8 cellular contexts compared by ENCODE assay signal in genomic region chr12:92784795-92785562, GRCh38.
A peak's percentile ranks its signal among the peaks of the same experiment; 100 is the strongest.
DNase-seq lines count a peak whose midpoint lies in the region; ATAC-seq lines count a peak whose summit lies in the region.

No MANE protein-coding gene starts in this region.

- DNase-seq in activated CD8-positive, alpha-beta memory T cell treated with anti-CD3 and anti-CD28 coated beads, Interleukin-2, amount 10 ng/mL, durations not matched to agents 7 days and 5 days: peak; percentile 42
- no peak for DNase-seq in activated CD8-positive, alpha-beta memory T cell treated with anti-CD3 and anti-CD28 coated beads for 24 hours
- peak; percentile 73 for DNase-seq in NCI-H460 (ENCODE audit: extremely low read depth, low read depth)
- peak; percentile 51 for DNase-seq in activated CD4-positive, alpha-beta T cell treated with anti-CD3 and anti-CD28 coated beads, Interleukin-2, amount 10 ng/mL, durations not matched to agents 7 days and 5 days
- DNase-seq in Right ventricle myocardium superior: no peak
- peak; percentile 82 for DNase-seq in renal cortical epithelial cell (ENCODE audit: low read depth)

- CTCF ChIA-PET in activated CD8-positive, alpha-beta memory T cell treated with anti-CD3 and anti-CD28 coated beads, Interleukin-2, amount 10 ng/mL, durations not matched to agents 7 days and 5 days (lab: Charles Lee): interaction anchor here (0.8 to 4.9 kb wide), 10 partner anchors 9 to 635 kb away, joined by 3 to 20 read pairs (median 4); partner anchors contain the start of gene EEA1
- CTCF ChIA-PET in activated CD4-positive, alpha-beta T cell treated with anti-CD3 and anti-CD28 coated beads, Interleukin-2, amount 10 ng/mL, durations not matched to agents 7 days and 5 days (lab: Charles Lee): interaction anchor here (0.6 to 0.9 kb wide), 3 partner anchors 10 to 605 kb away, joined by 3 read pairs; no protein-coding TSS in a partner anchor

- intact Hi-C loops in Right ventricle myocardium superior (cut with DNase I): loop anchor here (10.0 kb wide), 1 partner anchor 200 kb away; no protein-coding TSS in a partner anchor

- H3K27ac Mint-ChIP-seq in activated CD8-positive, alpha-beta memory T cell treated with anti-CD3 and anti-CD28 coated beads, Interleukin-2, amount 10 ng/mL, durations not matched to agents 7 days and 5 days: no peak overlapping the region
- no peak overlapping the region for H3K27ac Mint-ChIP-seq in activated CD4-positive, alpha-beta T cell treated with anti-CD3 and anti-CD28 coated beads, Interleukin-2, amount 10 ng/mL, durations not matched to agents 7 days and 5 days

- H3K4me1 Mint-ChIP-seq in activated CD8-positive, alpha-beta memory T cell treated with anti-CD3 and anti-CD28 coated beads, Interleukin-2, amount 10 ng/mL, durations not matched to agents 7 days and 5 days: peaks cover 5% of the 10 kb centered on the region
- peaks cover 7% of the 10 kb centered on the region for H3K4me1 Mint-ChIP-seq in activated CD4-positive, alpha-beta T cell treated with anti-CD3 and anti-CD28 coated beads, Interleukin-2, amount 10 ng/mL, durations not matched to agents 7 days and 5 days

- no peak overlapping the region for H3K4me3 Mint-ChIP-seq in activated CD8-positive, alpha-beta memory T cell treated with anti-CD3 and anti-CD28 coated beads, Interleukin-2, amount 10 ng/mL, durations not matched to agents 7 days and 5 days
- H3K4me3 Mint-ChIP-seq in activated CD4-positive, alpha-beta T cell treated with anti-CD3 and anti-CD28 coated beads, Interleukin-2, amount 10 ng/mL, durations not matched to agents 7 days and 5 days: no peak overlapping the region

- H3K27me3 Mint-ChIP-seq in activated CD8-positive, alpha-beta memory T cell treated with anti-CD3 and anti-CD28 coated beads, Interleukin-2, amount 10 ng/mL, durations not matched to agents 7 days and 5 days: no peaks in the 10 kb centered on the region
- H3K27me3 Mint-ChIP-seq in activated CD4-positive, alpha-beta T cell treated with anti-CD3 and anti-CD28 coated beads, Interleukin-2, amount 10 ng/mL, durations not matched to agents 7 days and 5 days: no peaks in the 10 kb centered on the region

- H3K36me3 Mint-ChIP-seq in activated CD8-positive, alpha-beta memory T cell treated with anti-CD3 and anti-CD28 coated beads, Interleukin-2, amount 10 ng/mL, durations not matched to agents 7 days and 5 days: peaks cover 5% of the 10 kb centered on the region
- peaks cover 21% of the 10 kb centered on the region for H3K36me3 Mint-ChIP-seq in activated CD4-positive, alpha-beta T cell treated with anti-CD3 and anti-CD28 coated beads, Interleukin-2, amount 10 ng/mL, durations not matched to agents 7 days and 5 days (ENCODE audit: low read depth)

- POLR2A ChIA-PET in activated CD4-positive, alpha-beta T cell treated with anti-CD3 and anti-CD28 coated beads, Interleukin-2, amount 10 ng/mL, durations not matched to agents 7 days and 5 days (lab: Charles Lee): no interaction called here

- ATAC-seq in activated CD8-positive, alpha-beta memory T cell treated with anti-CD3 and anti-CD28 coated beads, Interleukin-2, amount 10 ng/mL, durations not matched to agents 7 days and 5 days: peak; percentile 96
- ATAC-seq in GM21381 (IDR thresholded peaks at IDR 0.05; ENCODE audit: unreplicated experiment) (peak; percentile 96), HG03521 (IDR thresholded peaks at IDR 0.05; ENCODE audit: unreplicated experiment) (peak; percentile 96), Right ventricle myocardium superior (ENCODE audit: poor library complexity) (peak; percentile 95)

- no peaks in the 10 kb centered on the region for H3K9me3 Mint-ChIP-seq in activated CD8-positive, alpha-beta memory T cell treated with anti-CD3 and anti-CD28 coated beads, Interleukin-2, amount 10 ng/mL, durations not matched to agents 7 days and 5 days (ENCODE audit: low read depth)
- H3K9me3 Mint-ChIP-seq in activated CD4-positive, alpha-beta T cell treated with anti-CD3 and anti-CD28 coated beads, Interleukin-2, amount 10 ng/mL, durations not matched to agents 7 days and 5 days: no peaks in the 10 kb centered on the region

Comparison
In these comparisons a context has a peak if more than half of its experiments do, and no peak if none do; other contexts are left out.
1. DNase-seq: peak in activated CD8-positive, alpha-beta memory T cell treated with anti-CD3 and anti-CD28 coated beads, Interleukin-2, amount 10 ng/mL, durations not matched to agents 7 days and 5 days (single experiment), NCI-H460 (single experiment), activated CD4-positive, alpha-beta T cell treated with anti-CD3 and anti-CD28 coated beads, Interleukin-2, amount 10 ng/mL, durations not matched to agents 7 days and 5 days (single experiment) and renal cortical epithelial cell (single experiment); none in activated CD8-positive, alpha-beta memory T cell treated with anti-CD3 and anti-CD28 coated beads for 24 hours (single experiment) and Right ventricle myocardium superior (single experiment).
2. Peak in every context shown above with its lines, with median percentiles within 50 percentile points of each other: ATAC-seq.